Comparison of ENCODE assay signal across 14 cellular contexts in the genomic region with DNA sequence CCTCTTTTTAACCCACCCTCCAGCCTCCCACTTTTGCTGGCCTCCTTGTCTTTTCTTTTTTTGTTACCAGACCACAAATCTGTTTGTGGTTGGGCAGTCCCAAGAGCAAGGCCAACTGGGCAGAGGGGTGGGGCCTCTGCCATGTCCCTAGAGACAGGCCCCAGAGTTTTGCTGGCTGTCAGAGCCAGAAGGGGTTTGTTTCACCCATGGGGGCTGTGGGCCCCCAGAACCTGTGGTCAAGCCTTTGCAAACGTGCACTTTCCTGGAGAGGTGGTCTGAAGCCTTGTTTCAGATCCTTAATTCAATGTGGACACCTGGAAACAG. TPM values are rescaled to one million over a fixed set of nuclear protein-coding genes. Genes with fewer than 3 reads are reported as not detected.
DNase-seq lines count a peak whose midpoint lies in the region; ATAC-seq, FAIRE-seq and TF ChIP-seq lines count a peak whose summit lies in the region.
"Had no signal": no experiment of that assay in that cellular context is flagged by ENCODE, and none has a peak within 500 bp of the region (broad histone marks: within the 10 kb centered on the region; RNA-seq: fewer than 3 reads in every experiment).

No MANE protein-coding gene starts in this region.

- CTCF ChIA-PET in HEK293 (lab: Yijun Ruan, JAX) = interaction anchor here (1.5 to 1.7 kb wide), 2 partner anchors 116 to 118 kb away, joined by 4 to 7 read pairs; no protein-coding TSS in a partner anchor

- intact Hi-C loops in kidney (cut with DNase I) = loop anchor here (10.0 kb wide), 2 partner anchors 66 to 116 kb away; no protein-coding TSS in a partner anchor

- no peak for ATAC-seq in HG03460 (IDR thresholded peaks at IDR 0.05; ENCODE audit: unreplicated experiment)

- FAIRE-seq in kidney (lab: Jason Lieb, UNC) = no peak

- H3K4me3 ChIP-seq in HEK293 (ENCODE audit: low read depth, low read length) = no peak overlapping the region
- H3K4me3 ChIP-seq in adipocyte (ENCODE audit: low read length) = peak overlapping the region; percentile 34
- no peak overlapping the region for H3K4me3 ChIP-seq in kidney (ENCODE audit: low read length in 2 of 2)
- H3K4me3 ChIP-seq in subcutaneous abdominal adipose tissue (ENCODE audit: low read depth in 1 of 5, low read length in 5 of 5) = peak overlapping the region in 2 of 5 donors; percentile 11 to 36

- H3K27ac ChIP-seq in HEK293 (ENCODE audit: extremely low read depth, low read depth, low read length) (no peak overlapping the region), kidney (ENCODE audit: low read depth in 2 of 2, low read length in 2 of 2) (peak overlapping the region; percentile 83 to 86), subcutaneous abdominal adipose tissue (ENCODE audit: low read depth, low read length) (peak overlapping the region; percentile 57)

- POLR2A ChIA-PET in HEK293 (lab: Yijun Ruan, JAX) = interaction anchor here (0.9 to 1.1 kb wide), 2 partner anchors 12 to 19 kb away, joined by 4 to 7 read pairs; no protein-coding TSS in a partner anchor

- DNase-seq in adipocyte (ENCODE audit: low read depth) = peak; percentile 21
- no peak for DNase-seq in kidney
- DNase-seq in NOMO-1 treated with DMSO at 0.1 percent for 48 hours (lab: John Stamatoyannopoulos, UW; ENCODE audit: unreplicated experiment) = no peak
- no peak for DNase-seq in HuH-7 (ENCODE audit: low spot score)
- DNase-seq in foreskin melanocyte = no peak
- DNase-seq: activated CD4-positive, alpha-beta T cell treated with anti-CD3 and anti-CD28 coated beads, Interleukin-2, amount 50 U/mL, for 48 hours; activated gamma-delta T cell; CD4-positive, alpha-beta memory T cell; left colon; NCI-H2029; NCI-H82 had no signal

- peaks cover 3% of the 10 kb centered on the region; the same call in 1 of the 2 replicates for H3K4me1 ChIP-seq in HEK293 (ENCODE audit: control insufficient read depth, insufficient read depth, low read length)
- H3K4me1 ChIP-seq in adipocyte (ENCODE audit: control insufficient read depth, insufficient read depth, low read length) = peaks cover 100% of the 10 kb centered on the region
- peaks cover 88 to 90% of the 10 kb centered on the region in 2 donors for H3K4me1 ChIP-seq in kidney (ENCODE audit: control insufficient read depth in 1 of 2, insufficient read depth in 1 of 2, low read depth in 1 of 2, low read length in 2 of 2)
- H3K4me1 ChIP-seq in subcutaneous abdominal adipose tissue (ENCODE audit: control insufficient read depth in 5 of 5, insufficient read depth in 5 of 5, low read length in 5 of 5) = peaks cover 57 to 100% (median 99%) of the 10 kb centered on the region in 5 donors

- H3K9ac ChIP-seq in adipocyte (ENCODE audit: low read length) = peak overlapping the region; percentile 45
- H3K9ac ChIP-seq in kidney (ENCODE audit: low read length in 2 of 2) = peak overlapping the region; percentile 39 to 55
- peak overlapping the region in 2 of 5 donors; percentile 5 to 58 for H3K9ac ChIP-seq in subcutaneous abdominal adipose tissue (ENCODE audit: low read length in 5 of 5)

- H3K27me3 ChIP-seq in adipocyte (replicated peaks; ENCODE audit: control insufficient read depth, insufficient read depth, low read length) = no peaks in the 10 kb centered on the region
- no peaks in the 10 kb centered on the region for H3K27me3 ChIP-seq in subcutaneous abdominal adipose tissue (ENCODE audit: control insufficient read depth in 5 of 5, insufficient read depth in 4 of 5, low read length in 5 of 5)

- TF ChIP-seq CTCF in HEK293 (tag by site-specific recombination; IDR thresholded peaks at IDR 0.05) (no peak), kidney (IDR thresholded peaks at IDR 0.05; ENCODE audit: borderline replicate concordance, extremely low read depth, insufficient read depth) (no peak)

- H3K36me3 ChIP-seq in HEK293 (ENCODE audit: control insufficient read depth in 2 of 2, insufficient read depth in 1 of 2, low read length in 2 of 2) = no peaks in the 10 kb centered on the region
- peaks cover 7% of the 10 kb centered on the region for H3K36me3 ChIP-seq in adipocyte (ENCODE audit: control insufficient read depth, insufficient read depth, low read length, severe bottlenecking)
- no peaks in the 10 kb centered on the region for H3K36me3 ChIP-seq in kidney (ENCODE audit: control insufficient read depth in 1 of 2, insufficient read depth in 2 of 2, low read length in 2 of 2)
- peaks cover 0 to 3% (median 0%) of the 10 kb centered on the region in 5 donors for H3K36me3 ChIP-seq in subcutaneous abdominal adipose tissue (ENCODE audit: control insufficient read depth in 5 of 5, insufficient read depth in 5 of 5, low read length in 5 of 5)

- H3K9me3 ChIP-seq in HEK293 (ENCODE audit: control insufficient read depth, insufficient read depth, low read depth, low read length) (no peaks in the 10 kb centered on the region), adipocyte (ENCODE audit: control insufficient read depth, low read length) (no peaks in the 10 kb centered on the region), kidney (ENCODE audit: control insufficient read depth in 1 of 2, low read length in 2 of 2) (no peaks in the 10 kb centered on the region), subcutaneous abdominal adipose tissue (ENCODE audit: control insufficient read depth in 5 of 5, low read length in 5 of 5) (no peaks in the 10 kb centered on the region)

TF ChIP-seq in HEK293, 187 proteins besides CTCF, POLR2A, EP300 and RAD21:
- TF ChIP-seq ZFP37 (tag by site-specific recombination; IDR thresholded peaks at IDR 0.05) (no peak), ZNF549 (tag by site-specific recombination; IDR thresholded peaks at IDR 0.05) (no peak)
- TF ChIP-seq, protein P1, sequence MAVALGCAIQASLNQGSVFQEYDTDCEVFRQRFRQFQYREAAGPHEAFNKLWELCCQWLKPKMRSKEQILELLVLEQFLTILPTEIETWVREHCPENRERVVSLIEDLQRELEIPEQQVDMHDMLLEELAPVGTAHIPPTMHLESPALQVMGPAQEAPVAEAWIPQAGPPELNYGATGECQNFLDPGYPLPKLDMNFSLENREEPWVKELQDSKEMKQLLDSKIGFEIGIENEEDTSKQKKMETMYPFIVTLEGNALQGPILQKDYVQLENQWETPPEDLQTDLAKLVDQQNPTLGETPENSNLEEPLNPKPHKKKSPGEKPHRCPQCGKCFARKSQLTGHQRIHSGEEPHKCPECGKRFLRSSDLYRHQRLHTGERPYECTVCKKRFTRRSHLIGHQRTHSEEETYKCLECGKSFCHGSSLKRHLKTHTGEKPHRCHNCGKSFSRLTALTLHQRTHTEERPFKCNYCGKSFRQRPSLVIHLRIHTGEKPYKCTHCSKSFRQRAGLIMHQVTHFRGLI (tag by site-specific recombination; IDR thresholded peaks at IDR 0.05) = peak; percentile 95

RNA-seq across cellular contexts. Expression of a gene that starts 10.3 kb away (rescaled TPM):
- 97.6 TPM for total RNA-seq in kidney
- polyA plus RNA-seq in kidney (ENCODE audit: insufficient read depth, low read depth, low replicate concordance) = 14.2 TPM
